In the genomic region with DNA sequence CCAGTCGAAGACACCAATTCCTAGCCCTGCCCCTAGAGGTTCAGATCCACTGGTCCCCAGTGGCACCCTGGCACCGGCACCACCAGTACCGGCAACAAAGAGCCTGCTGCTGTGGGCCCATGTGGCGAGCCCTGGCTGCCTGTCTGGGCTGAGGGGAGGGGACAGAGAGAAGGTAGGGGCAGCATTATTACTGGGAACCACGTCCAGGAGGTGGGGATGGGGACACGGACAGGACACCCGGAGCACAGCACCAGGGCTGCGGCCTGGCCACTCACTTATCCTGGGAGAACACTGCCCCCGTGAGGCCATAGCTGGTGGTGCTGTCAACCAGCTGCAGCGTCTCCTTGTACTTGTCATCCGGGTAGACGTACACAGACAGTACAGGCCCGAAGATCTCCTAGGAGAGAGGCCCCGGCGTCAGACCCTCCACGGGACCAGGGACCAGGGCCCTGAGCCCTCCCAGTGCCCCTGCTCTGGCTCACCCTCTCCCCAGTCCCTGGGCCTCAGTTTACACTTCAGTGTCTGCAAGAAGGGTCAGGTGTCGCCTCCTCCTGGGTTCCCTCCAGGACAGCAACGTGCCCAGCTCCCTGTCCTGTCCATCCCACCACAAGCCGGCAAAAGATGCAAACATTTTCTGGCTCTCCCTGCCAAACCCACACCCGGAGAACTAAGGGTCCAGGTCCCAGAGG, we compare ENCODE assay signal across 8 cellular contexts. TPM values are rescaled to one million over a fixed set of nuclear protein-coding genes. Genes with fewer than 3 reads are reported as not detected.
DNase-seq lines count a peak whose midpoint lies in the region; ATAC-seq and TF ChIP-seq lines count a peak whose summit lies in the region.

No MANE protein-coding gene starts in this region.

- H3F3A ChIP-seq in GM23338 (replicated peaks; ENCODE audit: low read depth), result no peaks in the 10 kb centered on the region

- no peaks in the 10 kb centered on the region for H3K9me3 Mint-ChIP-seq in GM23338
- no peaks in the 10 kb centered on the region for H3K9me3 Mint-ChIP-seq in activated CD4-positive, alpha-beta memory T cell treated with anti-CD3 and anti-CD28 coated beads, Interleukin-2, amount 10 ng/mL, durations not matched to agents 7 days and 5 days

- H3K4me3 Mint-ChIP-seq in GM23338, result no peak overlapping the region
- no peak overlapping the region for H3K4me3 Mint-ChIP-seq in activated CD4-positive, alpha-beta memory T cell treated with anti-CD3 and anti-CD28 coated beads, Interleukin-2, amount 10 ng/mL, durations not matched to agents 7 days and 5 days

- H3K36me3 ChIP-seq in GM23338 (ENCODE audit: insufficient read depth), result no peaks in the 10 kb centered on the region

- CTCF ChIA-PET in activated CD4-positive, alpha-beta memory T cell treated with anti-CD3 and anti-CD28 coated beads, Interleukin-2, amount 10 ng/mL, durations not matched to agents 7 days and 5 days (lab: Charles Lee), result interaction anchor here (0.6 to 2.6 kb wide), 17 partner anchors 9 to 787 kb away, joined by 3 to 16 read pairs (median 3); no protein-coding TSS in a partner anchor

- no peaks in the 10 kb centered on the region; the same call in 2 of the 3 replicates for H3K36me3 Mint-ChIP-seq in GM23338 (ENCODE audit: low read depth)
- no peaks in the 10 kb centered on the region for H3K36me3 Mint-ChIP-seq in activated CD4-positive, alpha-beta memory T cell treated with anti-CD3 and anti-CD28 coated beads, Interleukin-2, amount 10 ng/mL, durations not matched to agents 7 days and 5 days (ENCODE audit: low read depth)

- no peak overlapping the region for H3K4me2 ChIP-seq in GM23338

- H3K79me2 ChIP-seq in GM23338 (replicated peaks; ENCODE audit: insufficient read depth), result no peaks in the 10 kb centered on the region

- TF ChIP-seq CTCF in AG09309 (IDR thresholded peaks at IDR 0.05; ENCODE audit: control insufficient read depth, insufficient read depth, low read depth, low read length, missing control alignments), result peak; percentile 87
- TF ChIP-seq CTCF in GM23338 (conservative IDR thresholded peaks at IDR 0.05; ENCODE audit: low read depth in 2 of 2), result peak; percentile 76 to 93

- H3K9me2 ChIP-seq in GM23338 (ENCODE audit: insufficient read depth), result no peaks in the 10 kb centered on the region

- POLR2A ChIA-PET in activated CD4-positive, alpha-beta memory T cell treated with anti-CD3 and anti-CD28 coated beads, Interleukin-2, amount 10 ng/mL, durations not matched to agents 7 days and 5 days (lab: Charles Lee), result no interaction called here

- ATAC-seq in GM23338, result peak; percentile 91
- ATAC-seq in HG02885 (IDR thresholded peaks at IDR 0.05; ENCODE audit: poor library complexity, unreplicated experiment), result no peak

- no peaks in the 10 kb centered on the region for H3K4me1 Mint-ChIP-seq in GM23338
- H3K4me1 Mint-ChIP-seq in activated CD4-positive, alpha-beta memory T cell treated with anti-CD3 and anti-CD28 coated beads, Interleukin-2, amount 10 ng/mL, durations not matched to agents 7 days and 5 days, result no peaks in the 10 kb centered on the region

- peak; percentile 50 for DNase-seq in AG09309 (ENCODE audit: low read depth)
- peak; percentile 91 for DNase-seq in GM23338 (ENCODE audit: low spot score)
- DNase-seq in NCI-H748 (lab: John Stamatoyannopoulos, UW; ENCODE audit: unreplicated experiment), result peak; percentile 64
- peak; percentile 72 for DNase-seq in activated CD4-positive, alpha-beta memory T cell treated with anti-CD3 and anti-CD28 coated beads, Interleukin-2, amount 10 ng/mL, durations not matched to agents 7 days and 5 days
- DNase-seq in effector CD4-positive, alpha-beta T cell, result peak; percentile 50
- peak; percentile 85 for DNase-seq in medulla oblongata (ENCODE audit: extremely low spot score)
- DNase-seq in stimulated activated CD8-positive, alpha-beta memory T cell treated with anti-CD3 and anti-CD28 coated beads, Interleukin-12 subunit alpha, Interleukin-12 subunit beta, amount 100 ng/mL, for 1 hour (ENCODE audit: low read depth), result peak; percentile 42

- peaks cover 5% of the 10 kb centered on the region; the same call in 1 of the 2 replicates for H3K4me1 ChIP-seq in GM23338 (ENCODE audit: insufficient read depth)

- no peak overlapping the region for H3K27ac Mint-ChIP-seq in GM23338
- no peak overlapping the region for H3K27ac Mint-ChIP-seq in activated CD4-positive, alpha-beta memory T cell treated with anti-CD3 and anti-CD28 coated beads, Interleukin-2, amount 10 ng/mL, durations not matched to agents 7 days and 5 days

- peaks cover 2% of the 10 kb centered on the region for H3K27me3 Mint-ChIP-seq in GM23338 (ENCODE audit: insufficient read depth, low read depth, poor library complexity)
- H3K27me3 Mint-ChIP-seq in activated CD4-positive, alpha-beta memory T cell treated with anti-CD3 and anti-CD28 coated beads, Interleukin-2, amount 10 ng/mL, durations not matched to agents 7 days and 5 days, result no peaks in the 10 kb centered on the region

- no peaks in the 10 kb centered on the region; the same call in 1 of the 2 replicates for H4K20me1 ChIP-seq in GM23338 (replicated peaks; ENCODE audit: insufficient read depth)

- no peak overlapping the region for H3K27ac ChIP-seq in GM23338 (ENCODE audit: low read depth)

- H3K4me3 ChIP-seq in AG09309 (ENCODE audit: control insufficient read depth, low read depth, low read length) (no peak overlapping the region), GM23338 (no peak overlapping the region)

- H2AFZ ChIP-seq in GM23338, result no peak overlapping the region

- H3K27me3 ChIP-seq in GM23338 (ENCODE audit: insufficient read depth), result no peaks in the 10 kb centered on the region

TF ChIP-seq in GM23338, 12 proteins besides CTCF, POLR2A, EP300 and RAD21:
- no peak for TF ChIP-seq EZH2phosphoT487 (IDR thresholded peaks at IDR 0.05; ENCODE audit: unreplicated experiment)

RNA-seq across cellular contexts. Expression of a gene that starts 15.8 kb away (rescaled TPM):
- not detected in 2 replicates for total RNA-seq in GM23338 (2014; rRNA removed; shearing (Covaris generic))
- not detected in 2 replicates for polyA plus RNA-seq in GM23338 (2016; fragmentation: Nextera tagmentation; extraction: Ambion mirVana)
- not detected for total RNA-seq in activated CD4-positive, alpha-beta memory T cell treated with anti-CD3 and anti-CD28 coated beads, Interleukin-2, amount 10 ng/mL, durations not matched to agents 7 days and 5 days

RNA-seq across cellular contexts. Expression of a gene that starts 27.1 kb away (rescaled TPM):
- total RNA-seq in GM23338 (2014; rRNA removed; shearing (Covaris generic)), result 33.8 and 36.9 TPM in 2 replicates
- 11.3 and 13.5 TPM in 2 replicates for polyA plus RNA-seq in GM23338 (2016; fragmentation: Nextera tagmentation; extraction: Ambion mirVana)
- 1 to 10 TPM; 3.3 to 3.7 TPM for total RNA-seq in activated CD4-positive, alpha-beta memory T cell treated with anti-CD3 and anti-CD28 coated beads, Interleukin-2, amount 10 ng/mL, durations not matched to agents 7 days and 5 days
